ENCODE assay signal across 22 cellular contexts in the genomic region with DNA sequence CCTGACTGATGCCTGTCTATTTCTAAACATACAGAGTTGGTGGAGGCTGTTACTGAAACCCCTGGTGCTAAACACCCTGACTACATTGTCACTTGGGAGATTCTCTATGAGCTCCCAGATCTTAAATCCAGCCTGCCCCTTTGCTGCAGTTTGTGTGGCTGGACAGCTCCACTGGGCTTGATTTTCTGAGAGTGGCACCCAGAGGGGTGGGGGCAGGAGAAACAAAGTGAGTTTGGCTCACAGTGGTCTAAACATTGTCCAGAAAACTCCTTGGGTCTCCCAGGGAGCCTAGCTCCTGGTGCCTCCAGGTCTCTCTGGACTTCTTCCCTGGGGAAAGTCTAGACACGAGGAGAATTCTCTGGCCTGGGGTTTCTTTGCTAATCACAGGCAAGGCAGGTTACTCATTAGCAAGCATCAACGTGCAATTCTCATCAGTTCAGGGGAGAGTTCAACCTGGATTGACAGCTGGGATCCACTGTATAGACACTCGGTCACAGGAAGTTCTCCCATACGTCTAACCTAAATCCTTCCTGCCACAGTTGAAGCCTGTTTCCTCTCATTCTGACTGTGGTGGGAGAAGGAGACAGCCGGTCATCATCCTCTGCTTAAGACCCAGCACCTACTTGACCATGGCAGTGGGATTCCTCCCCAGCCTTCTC. TPM values are rescaled to one million over a fixed set of nuclear protein-coding genes. Genes with fewer than 3 reads are reported as not detected.
"Had no signal": no experiment of that assay in that cellular context is flagged by ENCODE, and none has a peak within 500 bp of the region (broad histone marks: within the 10 kb centered on the region; RNA-seq: fewer than 3 reads in every experiment).

No MANE protein-coding gene starts in this region.

- H3K4me1 ChIP-seq: parathyroid adenoma had no signal

- H3K36me3 ChIP-seq: ascending aorta, brain microvascular endothelial cell, heart right ventricle, left ventricle myocardium inferior, tibial artery had no signal

- H3K9me3 ChIP-seq: ascending aorta, heart right ventricle, left ventricle myocardium inferior, tibial artery had no signal

- H2AFZ ChIP-seq: parathyroid adenoma had no signal

- H3K4me3 ChIP-seq: ascending aorta, heart right ventricle, left ventricle myocardium inferior, tibial artery had no signal

- H3K9ac ChIP-seq: parathyroid adenoma had no signal

- H3K79me2 ChIP-seq: parathyroid adenoma had no signal

- H3K27ac ChIP-seq: ascending aorta, brain microvascular endothelial cell, epithelial cell of prostate, left ventricle myocardium inferior, parathyroid adenoma, tibial artery, VCaP had no signal

- DNase-seq: activated CD4-positive, alpha-beta T cell treated with anti-CD3 and anti-CD28 coated beads, Interleukin-2, amount 10 ng/mL, durations not matched to agents 7 days and 5 days; activated CD4-positive, CD25-positive, alpha-beta regulatory T cell treated with anti-CD3 and anti-CD28 coated beads, Interleukin-2, amount 50 U/mL, for 72 hours; activated CD8-positive, alpha-beta T cell treated with anti-CD3 and anti-CD28 coated beads, Interleukin-2, amount 10 ng/mL, durations not matched to agents 7 days and 5 days; brain microvascular endothelial cell; heart right ventricle; left ventricle myocardium inferior; mammary epithelial cell; midbrain; stimulated activated CD4-positive, alpha-beta T cell treated with anti-CD3 and anti-CD28 coated beads, Interleukin-1b, Interleukin-23, amount 100 ng/mL, for 48 hours; stimulated activated naive CD8-positive, alpha-beta T cell treated with anti-CD3 and anti-CD28 coated beads, Interleukin-15, amount 100 ng/mL, for 72 hours; tibial artery had no signal

- ATAC-seq: activated CD8-positive, alpha-beta T cell treated with anti-CD3 and anti-CD28 coated beads, Interleukin-2, amount 10 ng/mL, durations not matched to agents 7 days and 5 days; activated naive CD4-positive, alpha-beta T cell treated with anti-CD3 and anti-CD28 coated beads, Interleukin-2, amount 50 U/mL, for 72 hours; activated T-helper 17 cell treated with anti-CD3 and anti-CD28 coated beads, Interleukin-2, amount 50 U/mL, for 72 hours; heart right ventricle; natural killer cell treated with Interleukin-12 subunit alpha and Interleukin-12 subunit beta and Interleukin-15 and Interleukin-18, amount 100 ng/mL, for 72 hours; right cardiac atrium; stimulated activated naive CD8-positive, alpha-beta T cell treated with anti-CD3 and anti-CD28 coated beads, Interleukin-15, amount 100 ng/mL, for 72 hours had no signal

- H3K27me3 ChIP-seq: ascending aorta had no signal

RNA-seq across cellular contexts. Expression of gene DLL4, which starts 7.1 kb away (rescaled TPM):
- total RNA-seq: activated CD4-positive, alpha-beta T cell treated with anti-CD3 and anti-CD28 coated beads, Interleukin-2, amount 10 ng/mL, durations not matched to agents 7 days and 5 days; activated CD8-positive, alpha-beta T cell treated with anti-CD3 and anti-CD28 coated beads, Interleukin-2, amount 10 ng/mL, durations not matched to agents 7 days and 5 days; activated T-helper 17 cell treated with anti-CD3 and anti-CD28 coated beads, Interleukin-2, amount 50 U/mL, for 72 hours; T-helper 2 cell treated with Interferon-gamma antibody and Interleukin-4, amounts not matched to agents 100 ng/mL and 5 ng/mL, for 36 hours had no signal
- polyA plus RNA-seq: mammary epithelial cell had no signal

RNA-seq across cellular contexts. Expression of gene RHOV, which starts 48.0 kb away (rescaled TPM):
- total RNA-seq: activated CD4-positive, alpha-beta T cell treated with anti-CD3 and anti-CD28 coated beads, Interleukin-2, amount 10 ng/mL, durations not matched to agents 7 days and 5 days; activated CD8-positive, alpha-beta T cell treated with anti-CD3 and anti-CD28 coated beads, Interleukin-2, amount 10 ng/mL, durations not matched to agents 7 days and 5 days; ascending aorta; fibroblast of villous mesenchyme; heart right ventricle; left ventricle myocardium inferior; natural killer cell treated with Interleukin-12 subunit alpha and Interleukin-12 subunit beta and Interleukin-15 and Interleukin-18, amount 100 ng/mL, for 72 hours; pulmonary artery endothelial cell; right cardiac atrium had no signal
- polyA plus RNA-seq: right cardiac atrium had no signal
